In the genomic region with DNA sequence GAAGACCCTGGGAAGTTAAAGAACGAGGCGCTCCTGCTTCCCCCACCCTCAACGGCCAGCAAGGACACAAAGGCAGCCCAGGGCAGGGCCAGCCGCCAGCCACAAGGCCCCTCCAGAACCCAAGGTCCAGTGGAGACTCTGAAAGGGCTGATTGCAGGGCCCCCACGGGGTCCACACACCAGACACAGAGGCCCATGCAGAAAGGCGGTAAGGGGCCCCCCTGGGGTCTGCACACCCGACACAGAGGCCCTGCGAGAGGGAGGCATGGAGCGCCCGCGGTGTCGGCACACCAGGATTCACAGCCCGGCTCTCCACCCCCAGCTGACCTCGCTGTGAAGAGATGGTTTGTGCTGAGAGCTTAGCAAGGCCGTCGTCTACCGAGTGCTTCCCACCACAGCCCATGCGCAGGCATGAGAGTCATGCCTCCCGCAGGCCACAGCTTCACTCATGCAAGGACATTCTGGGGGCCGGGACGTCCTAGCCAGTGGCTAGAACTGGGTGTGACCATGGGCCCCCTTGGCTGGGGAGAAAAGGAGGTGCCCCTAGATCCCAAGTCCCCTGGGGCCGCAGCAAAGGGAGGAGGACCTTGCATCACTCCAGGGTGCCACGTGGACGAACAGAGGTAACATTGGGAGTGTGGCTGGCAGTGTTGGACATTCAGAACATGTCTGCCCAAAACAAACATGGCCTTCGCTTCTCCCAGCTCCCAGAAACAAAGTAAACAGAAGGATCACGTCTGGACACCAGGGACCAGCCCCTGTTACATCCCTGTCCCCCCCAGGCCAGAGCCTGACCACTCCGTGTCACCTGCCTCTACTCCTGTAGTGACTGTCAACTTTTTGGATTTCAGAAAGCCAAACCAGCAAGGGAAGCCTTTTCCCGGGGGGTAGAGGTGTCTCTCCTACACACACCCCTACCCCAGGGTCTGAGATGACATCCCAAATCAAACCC, we compare ENCODE assay signal across 1 cellular context.
TF ChIP-seq lines count a peak whose summit lies in the region.

No MANE protein-coding gene starts in this region.

TF ChIP-seq in HepG2, 621 proteins besides CTCF, POLR2A, EP300 and RAD21 (continued from another document and continues in another):
- TF ChIP-seq, protein P1, sequence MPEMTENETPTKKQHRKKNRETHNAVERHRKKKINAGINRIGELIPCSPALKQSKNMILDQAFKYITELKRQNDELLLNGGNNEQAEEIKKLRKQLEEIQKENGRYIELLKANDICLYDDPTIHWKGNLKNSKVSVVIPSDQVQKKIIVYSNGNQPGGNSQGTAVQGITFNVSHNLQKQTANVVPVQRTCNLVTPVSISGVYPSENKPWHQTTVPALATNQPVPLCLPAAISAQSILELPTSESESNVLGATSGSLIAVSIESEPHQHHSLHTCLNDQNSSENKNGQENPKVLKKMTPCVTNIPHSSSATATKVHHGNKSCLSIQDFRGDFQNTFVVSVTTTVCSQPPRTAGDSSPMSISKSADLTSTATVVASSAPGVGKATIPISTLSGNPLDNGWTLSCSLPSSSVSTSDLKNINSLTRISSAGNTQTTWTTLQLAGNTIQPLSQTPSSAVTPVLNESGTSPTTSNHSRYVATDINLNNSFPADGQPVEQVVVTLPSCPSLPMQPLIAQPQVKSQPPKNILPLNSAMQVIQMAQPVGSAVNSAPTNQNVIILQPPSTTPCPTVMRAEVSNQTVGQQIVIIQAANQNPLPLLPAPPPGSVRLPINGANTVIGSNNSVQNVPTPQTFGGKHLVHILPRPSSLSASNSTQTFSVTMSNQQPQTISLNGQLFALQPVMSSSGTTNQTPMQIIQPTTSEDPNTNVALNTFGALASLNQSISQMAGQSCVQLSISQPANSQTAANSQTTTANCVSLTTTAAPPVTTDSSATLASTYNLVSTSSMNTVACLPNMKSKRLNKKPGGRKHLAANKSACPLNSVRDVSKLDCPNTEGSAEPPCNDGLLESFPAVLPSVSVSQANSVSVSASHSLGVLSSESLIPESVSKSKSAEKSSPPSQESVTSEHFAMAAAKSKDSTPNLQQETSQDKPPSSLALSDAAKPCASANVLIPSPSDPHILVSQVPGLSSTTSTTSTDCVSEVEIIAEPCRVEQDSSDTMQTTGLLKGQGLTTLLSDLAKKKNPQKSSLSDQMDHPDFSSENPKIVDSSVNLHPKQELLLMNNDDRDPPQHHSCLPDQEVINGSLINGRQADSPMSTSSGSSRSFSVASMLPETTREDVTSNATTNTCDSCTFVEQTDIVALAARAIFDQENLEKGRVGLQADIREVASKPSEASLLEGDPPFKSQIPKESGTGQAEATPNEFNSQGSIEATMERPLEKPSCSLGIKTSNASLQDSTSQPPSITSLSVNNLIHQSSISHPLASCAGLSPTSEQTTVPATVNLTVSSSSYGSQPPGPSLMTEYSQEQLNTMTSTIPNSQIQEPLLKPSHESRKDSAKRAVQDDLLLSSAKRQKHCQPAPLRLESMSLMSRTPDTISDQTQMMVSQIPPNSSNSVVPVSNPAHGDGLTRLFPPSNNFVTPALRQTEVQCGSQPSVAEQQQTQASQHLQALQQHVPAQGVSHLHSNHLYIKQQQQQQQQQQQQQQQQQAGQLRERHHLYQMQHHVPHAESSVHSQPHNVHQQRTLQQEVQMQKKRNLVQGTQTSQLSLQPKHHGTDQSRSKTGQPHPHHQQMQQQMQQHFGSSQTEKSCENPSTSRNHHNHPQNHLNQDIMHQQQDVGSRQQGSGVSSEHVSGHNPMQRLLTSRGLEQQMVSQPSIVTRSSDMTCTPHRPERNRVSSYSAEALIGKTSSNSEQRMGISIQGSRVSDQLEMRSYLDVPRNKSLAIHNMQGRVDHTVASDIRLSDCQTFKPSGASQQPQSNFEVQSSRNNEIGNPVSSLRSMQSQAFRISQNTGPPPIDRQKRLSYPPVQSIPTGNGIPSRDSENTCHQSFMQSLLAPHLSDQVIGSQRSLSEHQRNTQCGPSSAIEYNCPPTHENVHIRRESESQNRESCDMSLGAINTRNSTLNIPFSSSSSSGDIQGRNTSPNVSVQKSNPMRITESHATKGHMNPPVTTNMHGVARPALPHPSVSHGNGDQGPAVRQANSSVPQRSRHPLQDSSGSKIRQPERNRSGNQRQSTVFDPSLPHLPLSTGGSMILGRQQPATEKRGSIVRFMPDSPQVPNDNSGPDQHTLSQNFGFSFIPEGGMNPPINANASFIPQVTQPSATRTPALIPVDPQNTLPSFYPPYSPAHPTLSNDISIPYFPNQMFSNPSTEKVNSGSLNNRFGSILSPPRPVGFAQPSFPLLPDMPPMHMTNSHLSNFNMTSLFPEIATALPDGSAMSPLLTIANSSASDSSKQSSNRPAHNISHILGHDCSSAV (CRISPR knock-in tag; IDR thresholded peaks at IDR 0.05; ENCODE audit: borderline replicate concordance): no peak
- peak; percentile 76; the same call in 1 of the 2 replicates for TF ChIP-seq ZMYM2 (CRISPR knock-in tag; IDR thresholded peaks at IDR 0.05)
- no peak for TF ChIP-seq ZNF3 (CRISPR knock-in tag; IDR thresholded peaks at IDR 0.05)
- TF ChIP-seq NFKB2 (CRISPR knock-in tag; IDR thresholded peaks at IDR 0.05; ENCODE audit: borderline replicate concordance): no peak; the same call in 1 of the 2 replicates
- TF ChIP-seq ZSCAN12 (CRISPR knock-in tag; IDR thresholded peaks at IDR 0.05): no peak
- TF ChIP-seq ZNF570 (CRISPR knock-in tag; IDR thresholded peaks at IDR 0.05; ENCODE audit: borderline replicate concordance): no peak
- TF ChIP-seq GABPB1 (CRISPR knock-in tag; IDR thresholded peaks at IDR 0.05): peak; percentile 52
- TF ChIP-seq ZNF180 (CRISPR knock-in tag; IDR thresholded peaks at IDR 0.05; ENCODE audit: borderline replicate concordance, low read depth): no peak
- TF ChIP-seq MAFK (conservative IDR thresholded peaks at IDR 0.05 in 1 of 2, IDR thresholded peaks at IDR 0.05 in 1 of 2; ENCODE audit: low read length in 2 of 2): no peak
- no peak for TF ChIP-seq SUZ12 (IDR thresholded peaks at IDR 0.05; ENCODE audit: low read depth, low read length)
- TF ChIP-seq FOXK2 (IDR thresholded peaks at IDR 0.05): no peak
- TF ChIP-seq ZNF253 (CRISPR knock-in tag; IDR thresholded peaks at IDR 0.05; ENCODE audit: borderline replicate concordance): no peak
- no peak for TF ChIP-seq RBM39 (IDR thresholded peaks at IDR 0.05; ENCODE audit: low read depth, low read length, poor library complexity, severe bottlenecking)
- TF ChIP-seq, protein P2, sequence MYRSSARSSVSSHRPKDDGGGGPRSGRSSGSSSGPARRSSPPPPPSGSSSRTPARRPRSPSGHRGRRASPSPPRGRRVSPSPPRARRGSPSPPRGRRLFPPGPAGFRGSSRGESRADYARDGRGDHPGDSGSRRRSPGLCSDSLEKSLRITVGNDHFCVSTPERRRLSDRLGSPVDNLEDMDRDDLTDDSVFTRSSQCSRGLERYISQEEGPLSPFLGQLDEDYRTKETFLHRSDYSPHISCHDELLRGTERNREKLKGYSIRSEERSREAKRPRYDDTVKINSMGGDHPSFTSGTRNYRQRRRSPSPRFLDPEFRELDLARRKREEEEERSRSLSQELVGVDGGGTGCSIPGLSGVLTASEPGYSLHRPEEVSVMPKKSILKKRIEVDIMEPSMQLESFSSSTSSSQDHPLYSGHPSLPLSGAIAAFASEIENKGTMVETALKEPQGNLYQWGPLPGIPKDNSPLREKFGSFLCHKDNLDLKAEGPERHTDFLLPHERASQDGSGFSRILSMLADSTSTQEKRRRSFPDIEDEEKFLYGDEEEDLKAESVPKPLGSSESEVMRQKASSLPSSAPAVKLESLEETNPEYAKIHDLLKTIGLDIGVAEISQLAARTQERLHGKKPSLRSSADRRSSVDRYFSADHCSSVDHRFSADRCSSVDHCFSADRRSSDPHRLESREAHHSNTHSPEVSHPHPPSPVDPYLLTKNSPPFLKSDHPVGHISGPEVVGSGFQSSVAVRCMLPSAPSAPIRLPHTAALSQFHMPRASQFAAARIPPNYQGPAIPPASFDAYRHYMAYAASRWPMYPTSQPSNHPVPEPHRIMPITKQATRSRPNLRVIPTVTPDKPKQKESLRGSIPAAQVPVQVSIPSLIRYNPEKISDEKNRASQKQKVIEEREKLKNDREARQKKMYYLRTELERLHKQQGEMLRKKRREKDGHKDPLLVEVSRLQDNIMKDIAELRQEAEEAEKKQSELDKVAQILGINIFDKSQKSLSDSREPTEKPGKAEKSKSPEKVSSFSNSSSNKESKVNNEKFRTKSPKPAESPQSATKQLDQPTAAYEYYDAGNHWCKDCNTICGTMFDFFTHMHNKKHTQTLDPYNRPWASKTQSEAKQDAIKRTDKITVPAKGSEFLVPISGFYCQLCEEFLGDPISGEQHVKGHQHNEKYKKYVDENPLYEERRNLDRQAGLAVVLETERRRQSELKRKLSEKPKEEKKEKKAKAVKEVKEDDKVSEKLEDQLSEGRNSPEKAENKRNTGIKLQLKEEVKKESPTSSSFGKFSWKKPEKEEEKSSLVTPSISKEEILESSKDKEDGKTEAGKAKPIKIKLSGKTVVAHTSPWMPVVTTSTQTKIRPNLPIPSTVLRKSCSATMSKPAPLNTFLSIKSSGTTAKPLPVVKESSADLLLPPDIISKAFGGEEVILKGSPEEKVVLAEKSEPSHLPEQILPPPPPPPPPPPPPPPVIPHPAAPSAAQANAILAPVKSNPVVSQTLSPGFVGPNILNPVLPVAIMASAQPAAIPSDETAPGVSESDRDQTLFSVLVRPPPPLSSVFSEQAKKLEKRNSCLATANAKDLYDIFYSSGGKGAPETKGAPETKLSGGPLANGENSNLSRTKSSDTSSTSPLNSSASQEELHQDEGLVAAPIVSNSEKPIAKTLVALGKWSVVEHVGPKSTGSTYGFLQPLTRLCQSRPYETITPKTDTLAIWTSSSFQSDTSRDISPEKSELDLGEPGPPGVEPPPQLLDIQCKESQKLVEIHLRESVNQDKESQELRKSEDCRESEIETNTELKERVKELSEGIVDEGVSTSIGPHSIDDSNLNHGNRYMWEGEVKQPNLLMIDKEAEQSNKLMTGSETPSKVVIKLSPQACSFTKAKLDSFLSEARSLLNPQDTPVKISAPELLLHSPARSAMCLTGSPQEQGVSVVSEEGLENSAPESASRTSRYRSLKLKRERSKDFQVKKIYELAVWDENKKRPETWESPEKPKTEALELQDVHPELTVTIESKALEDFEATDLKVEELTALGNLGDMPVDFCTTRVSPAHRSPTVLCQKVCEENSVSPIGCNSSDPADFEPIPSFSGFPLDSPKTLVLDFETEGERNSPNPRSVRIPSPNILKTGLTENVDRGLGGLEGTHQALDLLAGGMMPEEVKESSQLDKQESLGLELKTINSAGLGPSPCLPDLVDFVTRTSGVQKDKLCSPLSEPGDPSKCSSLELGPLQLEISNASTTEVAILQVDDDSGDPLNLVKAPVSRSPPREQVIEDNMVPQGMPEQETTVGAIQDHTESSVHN (CRISPR knock-in tag; IDR thresholded peaks at IDR 0.05): no peak
- no peak; the same call in 1 of the 2 replicates for TF ChIP-seq ZNF460 (CRISPR knock-in tag; IDR thresholded peaks at IDR 0.05; ENCODE audit: borderline replicate concordance)
- TF ChIP-seq, protein P3, sequence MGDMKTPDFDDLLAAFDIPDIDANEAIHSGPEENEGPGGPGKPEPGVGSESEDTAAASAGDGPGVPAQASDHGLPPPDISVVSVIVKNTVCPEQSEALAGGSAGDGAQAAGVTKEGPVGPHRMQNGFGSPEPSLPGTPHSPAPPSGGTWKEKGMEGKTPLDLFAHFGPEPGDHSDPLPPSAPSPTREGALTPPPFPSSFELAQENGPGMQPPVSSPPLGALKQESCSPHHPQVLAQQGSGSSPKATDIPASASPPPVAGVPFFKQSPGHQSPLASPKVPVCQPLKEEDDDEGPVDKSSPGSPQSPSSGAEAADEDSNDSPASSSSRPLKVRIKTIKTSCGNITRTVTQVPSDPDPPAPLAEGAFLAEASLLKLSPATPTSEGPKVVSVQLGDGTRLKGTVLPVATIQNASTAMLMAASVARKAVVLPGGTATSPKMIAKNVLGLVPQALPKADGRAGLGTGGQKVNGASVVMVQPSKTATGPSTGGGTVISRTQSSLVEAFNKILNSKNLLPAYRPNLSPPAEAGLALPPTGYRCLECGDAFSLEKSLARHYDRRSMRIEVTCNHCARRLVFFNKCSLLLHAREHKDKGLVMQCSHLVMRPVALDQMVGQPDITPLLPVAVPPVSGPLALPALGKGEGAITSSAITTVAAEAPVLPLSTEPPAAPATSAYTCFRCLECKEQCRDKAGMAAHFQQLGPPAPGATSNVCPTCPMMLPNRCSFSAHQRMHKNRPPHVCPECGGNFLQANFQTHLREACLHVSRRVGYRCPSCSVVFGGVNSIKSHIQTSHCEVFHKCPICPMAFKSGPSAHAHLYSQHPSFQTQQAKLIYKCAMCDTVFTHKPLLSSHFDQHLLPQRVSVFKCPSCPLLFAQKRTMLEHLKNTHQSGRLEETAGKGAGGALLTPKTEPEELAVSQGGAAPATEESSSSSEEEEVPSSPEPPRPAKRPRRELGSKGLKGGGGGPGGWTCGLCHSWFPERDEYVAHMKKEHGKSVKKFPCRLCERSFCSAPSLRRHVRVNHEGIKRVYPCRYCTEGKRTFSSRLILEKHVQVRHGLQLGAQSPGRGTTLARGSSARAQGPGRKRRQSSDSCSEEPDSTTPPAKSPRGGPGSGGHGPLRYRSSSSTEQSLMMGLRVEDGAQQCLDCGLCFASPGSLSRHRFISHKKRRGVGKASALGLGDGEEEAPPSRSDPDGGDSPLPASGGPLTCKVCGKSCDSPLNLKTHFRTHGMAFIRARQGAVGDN (CRISPR knock-in tag; IDR thresholded peaks at IDR 0.05): peak; percentile 99
- TF ChIP-seq SSRP1 (CRISPR knock-in tag; IDR thresholded peaks at IDR 0.05): no peak
- TF ChIP-seq MTA1 (CRISPR knock-in tag; IDR thresholded peaks at IDR 0.05; ENCODE audit: borderline replicate concordance): no peak; the same call in 1 of the 2 replicates
- TF ChIP-seq NFE2 (CRISPR knock-in tag; IDR thresholded peaks at IDR 0.05): no peak
- no peak for TF ChIP-seq ZMYM4 (CRISPR knock-in tag; IDR thresholded peaks at IDR 0.05)
- TF ChIP-seq LCORL (IDR thresholded peaks at IDR 0.05): no peak
- TF ChIP-seq LCORL (CRISPR knock-in tag; IDR thresholded peaks at IDR 0.05): peak; percentile 87
- TF ChIP-seq GFI1 (CRISPR knock-in tag; IDR thresholded peaks at IDR 0.05; ENCODE audit: borderline replicate concordance): no peak
- TF ChIP-seq ZNF569 (CRISPR knock-in tag; IDR thresholded peaks at IDR 0.05; ENCODE audit: borderline replicate concordance): no peak
- no peak for TF ChIP-seq TAF15 (IDR thresholded peaks at IDR 0.05; ENCODE audit: low read depth, low read length, poor library complexity, severe bottlenecking)
